28 cellular contexts compared by ENCODE assay signal in the genomic region with DNA sequence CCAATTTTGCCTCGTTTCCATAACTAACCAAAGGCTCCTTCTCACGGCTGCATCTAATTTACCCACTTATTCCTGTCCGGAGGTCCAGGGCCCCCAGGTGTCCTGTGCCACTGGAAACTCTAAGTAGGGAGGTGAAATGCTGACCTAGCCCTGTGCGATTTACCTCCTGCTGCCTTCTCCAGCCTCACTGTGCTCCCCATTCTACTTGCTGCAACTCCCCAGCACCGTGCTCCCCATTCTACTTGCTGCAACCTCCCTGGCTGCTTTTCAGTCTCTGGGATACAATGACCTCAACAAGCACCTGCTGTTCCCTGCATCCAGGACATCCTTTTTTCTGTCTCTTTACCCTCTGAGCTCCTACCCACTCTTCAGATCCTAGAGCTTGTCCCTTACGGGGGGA.
"Had no signal": no experiment of that assay in that cellular context is flagged by ENCODE, and none has a peak within 500 bp of the region (broad histone marks: within the 10 kb centered on the region; RNA-seq: fewer than 3 reads in every experiment).

No MANE protein-coding gene starts in this region.

- H3K36me3 ChIP-seq: esophagus squamous epithelium, gastrocnemius medialis, heart right ventricle, left lung, lower lobe of right lung had no signal

- DNase-seq: cortex of kidney; effector CD8-positive, alpha-beta T cell; effector memory CD8-positive, alpha-beta T cell; endodermal cell; erythroblast; esophagus squamous epithelium; foreskin fibroblast; foreskin melanocyte; gastrocnemius medialis; glutamatergic neuron; head of caudate nucleus; heart right ventricle; hippocampal formation; left cardiac atrium; left lung; left ventricle myocardium superior; lower lobe of right lung; mesenchymal stem cell; mucosa of descending colon; naive B cell; naive thymus-derived CD8-positive, alpha-beta T cell had no signal

- H3K9me3 ChIP-seq: esophagus squamous epithelium, gastrocnemius medialis, heart right ventricle, left lung, lower lobe of right lung, mucosa of descending colon had no signal

- H3K27me3 ChIP-seq: gastrocnemius medialis, left lung had no signal

- H3K27ac ChIP-seq: epithelial cell of prostate, esophagus squamous epithelium, gastrocnemius medialis, heart right ventricle, left lung, lower lobe of right lung had no signal

- H3K4me3 ChIP-seq: esophagus squamous epithelium, gastrocnemius medialis, heart right ventricle, left lung, lower lobe of right lung, mucosa of descending colon had no signal

- FAIRE-seq: endometrium, islet of Langerhans, keratinocyte had no signal

- H3K27ac Mint-ChIP-seq: dendritic cell treated with granulocyte-macrophage colony-stimulating factor and Interleukin-4, amounts not matched to agents 40 ng/mL and 50 ng/mL, for 4 days; effector memory CD8-positive, alpha-beta T cell; endodermal cell; mesothelial cell of epicardium had no signal

- ATAC-seq: effector memory CD8-positive, alpha-beta T cell; esophagus mucosa; gastrocnemius medialis; heart right ventricle; left cardiac atrium; left lung; left ventricle myocardium superior; lower lobe of right lung; mucosa of descending colon; naive thymus-derived CD8-positive, alpha-beta T cell had no signal

- H3K4me1 ChIP-seq: esophagus squamous epithelium, gastrocnemius medialis had no signal

- H3K4me3 Mint-ChIP-seq: dendritic cell treated with granulocyte-macrophage colony-stimulating factor and Interleukin-4, amounts not matched to agents 40 ng/mL and 50 ng/mL, for 4 days; effector memory CD8-positive, alpha-beta T cell; endodermal cell; mesothelial cell of epicardium; naive B cell; naive thymus-derived CD8-positive, alpha-beta T cell had no signal

- H3K36me3 Mint-ChIP-seq: mesothelial cell of epicardium had no signal
